8 cellular contexts compared by ENCODE assay signal in genomic region chr11:18727499-18728236, GRCh38. TPM values are rescaled to one million over a fixed set of nuclear protein-coding genes. Genes with fewer than 3 reads are reported as not detected.
DNase-seq lines count a peak whose midpoint lies in the region; ATAC-seq, FAIRE-seq and TF ChIP-seq lines count a peak whose summit lies in the region.

No MANE protein-coding gene starts in this region.

- no peak for FAIRE-seq in A549 (lab: Jason Lieb, UNC)

- no peak overlapping the region for H3K4me3 ChIP-seq in A549
- no peak overlapping the region for H3K4me3 ChIP-seq in KMS-11 (IDR thresholded peaks at IDR 0.05; ENCODE audit: insufficient read depth, low read depth, low read length)
- no peak overlapping the region for H3K4me3 ChIP-seq in endodermal cell (ENCODE audit: low read length)

- no peak overlapping the region for H3K27ac Mint-ChIP-seq in activated CD4-positive, alpha-beta T cell treated with anti-CD3 and anti-CD28 coated beads, Interleukin-2, amount 10 ng/mL, durations not matched to agents 7 days and 5 days
- H3K27ac Mint-ChIP-seq in endodermal cell (no peak overlapping the region), naive B cell (peak overlapping the region in 1 of 6 donors; percentile 46)

- H3K27ac ChIP-seq in A549 (no peak overlapping the region), KMS-11 (no peak overlapping the region), endodermal cell (ENCODE audit: low read depth, low read length) (no peak overlapping the region)

- ATAC-seq in A549 (peak; percentile 44 to 81; a peak in 3 of 6 replicates), naive B cell (ENCODE audit: low read depth in 2 of 2) (peak; percentile 54 to 69)

- no peak overlapping the region for H3K4me3 Mint-ChIP-seq in activated CD4-positive, alpha-beta T cell treated with anti-CD3 and anti-CD28 coated beads, Interleukin-2, amount 10 ng/mL, durations not matched to agents 7 days and 5 days
- H3K4me3 Mint-ChIP-seq in endodermal cell (no peak overlapping the region), naive B cell (peak overlapping the region in 1 of 8 donors; percentile 27)

- TF ChIP-seq CTCF in A549 (IDR thresholded peaks at IDR 0.05) (peak; percentile 60), GM10248 (IDR thresholded peaks at IDR 0.05; ENCODE audit: control extremely low read depth, extremely low read depth, low read depth, missing control alignments) (peak; percentile 86), KMS-11 (conservative IDR thresholded peaks at IDR 0.05; ENCODE audit: low read depth, low read length) (peak; percentile 78), endodermal cell (conservative IDR thresholded peaks at IDR 0.05) (peak; percentile 88)

- H3K79me2 ChIP-seq in KMS-11 (ENCODE audit: insufficient read depth, low read depth) = no peaks in the 10 kb centered on the region

- no peak overlapping the region for H2AFZ ChIP-seq in KMS-11 (ENCODE audit: low read depth)

- DNase-seq in A549 (ENCODE audit: low read depth in 1 of 2, low spot score in 1 of 2) (peak; percentile 44 to 67), GM10248 (ENCODE audit: extremely low spot score) (peak; percentile 78), endodermal cell (peak; percentile 93), naive B cell (peak; percentile 33), mucosa of gallbladder (ENCODE audit: low spot score) (no peak), GF-D8 (lab: John Stamatoyannopoulos, UW) (no peak)
- DNase-seq in activated CD4-positive, alpha-beta T cell treated with anti-CD3 and anti-CD28 coated beads, Interleukin-2, amount 10 ng/mL, durations not matched to agents 7 days and 5 days = peak; percentile 56

- 71% methylated on average over 10 of the region's 10 CpGs for WGBS in A549 (ENCODE audit: missing lambda C conversion rate)
- WGBS in endodermal cell (ENCODE audit: insufficient coverage in 1 of 2, insufficient read length in 1 of 2), 2 experiments = 60 to 64% methylated on average over 9 to 10 of the region's 10 CpGs

- peaks cover 5% of the 10 kb centered on the region for H3K27me3 Mint-ChIP-seq in activated CD4-positive, alpha-beta T cell treated with anti-CD3 and anti-CD28 coated beads, Interleukin-2, amount 10 ng/mL, durations not matched to agents 7 days and 5 days
- H3K27me3 Mint-ChIP-seq in endodermal cell (ENCODE audit: insufficient read depth) (peaks cover 10% of the 10 kb centered on the region), naive B cell (peaks cover 0 to 8% (median 5%) of the 10 kb centered on the region in 3 donors)

- H3K9me3 Mint-ChIP-seq in activated CD4-positive, alpha-beta T cell treated with anti-CD3 and anti-CD28 coated beads, Interleukin-2, amount 10 ng/mL, durations not matched to agents 7 days and 5 days = no peaks in the 10 kb centered on the region
- H3K9me3 Mint-ChIP-seq in endodermal cell (no peaks in the 10 kb centered on the region), naive B cell (no peaks in the 10 kb centered on the region)

- no peaks in the 10 kb centered on the region for H3K9me3 ChIP-seq in A549
- no peaks in the 10 kb centered on the region for H3K9me3 ChIP-seq in endodermal cell (ENCODE audit: control insufficient read depth, low read length)

- H3K36me3 ChIP-seq in KMS-11 (ENCODE audit: insufficient read depth) (no peaks in the 10 kb centered on the region), endodermal cell (ENCODE audit: control insufficient read depth, insufficient read depth, low read length) (no peaks in the 10 kb centered on the region)

- no peaks in the 10 kb centered on the region for H3K36me3 Mint-ChIP-seq in activated CD4-positive, alpha-beta T cell treated with anti-CD3 and anti-CD28 coated beads, Interleukin-2, amount 10 ng/mL, durations not matched to agents 7 days and 5 days (ENCODE audit: low read depth)
- H3K36me3 Mint-ChIP-seq in endodermal cell (ENCODE audit: low read depth) (no peaks in the 10 kb centered on the region), naive B cell (no peaks in the 10 kb centered on the region)

- H4K20me1 ChIP-seq in KMS-11 (ENCODE audit: insufficient read depth) = no peaks in the 10 kb centered on the region

- H3K27me3 ChIP-seq in KMS-11 (ENCODE audit: insufficient read depth, low read depth) (no peaks in the 10 kb centered on the region), endodermal cell (ENCODE audit: control insufficient read depth, insufficient read depth, low read length, poor library complexity, severe bottlenecking) (no peaks in the 10 kb centered on the region)

- H3K4me1 ChIP-seq in A549 (no peaks in the 10 kb centered on the region), KMS-11 (ENCODE audit: low read depth, poor library complexity, severe bottlenecking) (peaks cover 1% of the 10 kb centered on the region), endodermal cell (ENCODE audit: control insufficient read depth, insufficient read depth, low read length) (no peaks in the 10 kb centered on the region)

- H3K4me2 ChIP-seq in A549 (no peak overlapping the region), KMS-11 (no peak overlapping the region)

- TF ChIP-seq RAD21 in A549 (conservative IDR thresholded peaks at IDR 0.05 in 1 of 2, IDR thresholded peaks at IDR 0.05 in 1 of 2) = peak in 1 of 2 experiments; percentile 37; a peak in 3 of 5 replicates

- TF ChIP-seq EP300 in A549 (IDR thresholded peaks at IDR 0.05) = no peak

- H3K9ac ChIP-seq in KMS-11 (no peak overlapping the region), endodermal cell (ENCODE audit: extremely low read depth, low read length, poor library complexity, severe bottlenecking) (no peak overlapping the region)

- CTCF ChIA-PET in A549 (lab: Yijun Ruan, JAX) (interaction anchor here (0.6 to 9.9 kb wide), 15 partner anchors 10 to 612 kb away, joined by 3 to 137 read pairs (median 4); no protein-coding TSS in a partner anchor), GM10248 (lab: Yijun Ruan, JAX) (interaction anchor here (0.7 to 14.5 kb wide), 23 partner anchors 12 to 660 kb away, joined by 3 to 361 read pairs (median 4); partner anchors contain the start of genes LDHA and TMEM86A)
- CTCF ChIA-PET in activated CD4-positive, alpha-beta T cell treated with anti-CD3 and anti-CD28 coated beads, Interleukin-2, amount 10 ng/mL, durations not matched to agents 7 days and 5 days (lab: Charles Lee) = interaction anchor here (1.1 to 2.0 kb wide), 7 partner anchors 10 to 191 kb away, joined by 3 to 7 read pairs (median 3); no protein-coding TSS in a partner anchor

- POLR2A ChIA-PET in A549 (lab: Yijun Ruan, JAX) = no interaction called here
- POLR2A ChIA-PET in GM10248 (lab: Yijun Ruan, JAX) = no interaction called here
- POLR2A ChIA-PET in activated CD4-positive, alpha-beta T cell treated with anti-CD3 and anti-CD28 coated beads, Interleukin-2, amount 10 ng/mL, durations not matched to agents 7 days and 5 days (lab: Charles Lee) = no interaction called here

- TF ChIP-seq POLR2A in A549 (IDR thresholded peaks at IDR 0.05; ENCODE audit: low read length) = no peak

- H3K4me1 Mint-ChIP-seq in activated CD4-positive, alpha-beta T cell treated with anti-CD3 and anti-CD28 coated beads, Interleukin-2, amount 10 ng/mL, durations not matched to agents 7 days and 5 days = peaks cover 5% of the 10 kb centered on the region
- H3K4me1 Mint-ChIP-seq in endodermal cell (peaks cover 13% of the 10 kb centered on the region), naive B cell (peaks cover 22 to 26% (median 24%) of the 10 kb centered on the region in 3 donors)

TF ChIP-seq in A549, 52 proteins besides CTCF, POLR2A, EP300 and RAD21 (continues in another document):
- TF ChIP-seq FOXS1 (CRISPR knock-in tag; IDR thresholded peaks at IDR 0.05) = no peak
- TF ChIP-seq RARB (CRISPR knock-in tag; IDR thresholded peaks at IDR 0.05) = no peak
- TF ChIP-seq HMGXB4 (CRISPR knock-in tag; IDR thresholded peaks at IDR 0.05; ENCODE audit: borderline replicate concordance) = no peak

RNA-seq across cellular contexts. Expression of gene IGSF22, which starts 1.7 kb away (rescaled TPM):
- polyA plus RNA-seq in A549 (2011; rRNA removed) (0.06 TPM in 1 of 2 replicates, not detected in the other), A549 (2017; fragmentation: RNase III; extraction: RNeasy Plus Mini Kit Qiagen cat#74134 plus additional on column Dnase treatment) (0.03 TPM in 2 of 3 replicates, not detected in the other), naive B cell (ENCODE audit: low read depth in 6 of 6) (1 to 10 TPM; 1.8 to 3.9 (median 2.9) TPM)
- not detected in 2 replicates for polyA plus RNA-seq in A549 (2012; cell fraction: cytosol; rRNA removed)
- polyA plus RNA-seq in A549 (2012; cell fraction: nucleus; rRNA removed) = 0.02 TPM in 1 of 2 replicates, not detected in the other
- not detected in 2 replicates for polyA minus RNA-seq in A549 (2011; rRNA and poly(A)+ RNA removed)
- under 1 TPM in 1 of 2 experiments, not detected in 1; 0.05 TPM for total RNA-seq in activated CD4-positive, alpha-beta T cell treated with anti-CD3 and anti-CD28 coated beads, Interleukin-2, amount 10 ng/mL, durations not matched to agents 7 days and 5 days
- total RNA-seq in endodermal cell (1 to 10 TPM in 1 of 2 donors, under 1 TPM in 1; 0.22 to 1.6 TPM), mucosa of gallbladder (4.9 TPM)
- polyA plus RNA-seq in endodermal cell (2013, experiment 1 of 2) = not detected
- polyA plus RNA-seq in endodermal cell (2013, experiment 2 of 2) = not detected

RNA-seq across cellular contexts. Expression of gene TMEM86A, which starts 29.1 kb away (rescaled TPM):
- polyA plus RNA-seq in A549 (2011; rRNA removed) (0.10 and 0.16 TPM in 2 replicates), A549 (2017; fragmentation: RNase III; extraction: RNeasy Plus Mini Kit Qiagen cat#74134 plus additional on column Dnase treatment) (0.21 to 0.41 TPM (median 0.25 TPM) in 3 replicates), naive B cell (ENCODE audit: low read depth in 6 of 6) (1 to 10 TPM in 1 of 6 donors, under 1 TPM in 4, not detected in 1; 0.45 to 1.1 (median 0.81) TPM)
- polyA plus RNA-seq in A549 (2012; cell fraction: cytosol; rRNA removed) = 0.11 and 0.12 TPM in 2 replicates
- polyA plus RNA-seq in A549 (2012; cell fraction: nucleus; rRNA removed) = 0.16 and 0.17 TPM in 2 replicates
- polyA minus RNA-seq in A549 (2011; rRNA and poly(A)+ RNA removed) = 0.41 and 0.54 TPM in 2 replicates
- total RNA-seq in activated CD4-positive, alpha-beta T cell treated with anti-CD3 and anti-CD28 coated beads, Interleukin-2, amount 10 ng/mL, durations not matched to agents 7 days and 5 days = under 1 TPM; 0.25 to 0.42 TPM
- total RNA-seq in endodermal cell (1 to 10 TPM; 6.2 to 6.9 TPM), mucosa of gallbladder (20.1 TPM)
- 2.0 TPM for polyA plus RNA-seq in endodermal cell (2013, experiment 1 of 2)
- polyA plus RNA-seq in endodermal cell (2013, experiment 2 of 2) = 2.1 TPM

Comparison
In these comparisons a context has a peak if more than half of its experiments do, and no peak if none do; other contexts are left out.
1. DNase-seq: peak in A549 (2 of 2), GM10248 (single experiment), activated CD4-positive, alpha-beta T cell treated with anti-CD3 and anti-CD28 coated beads, Interleukin-2, amount 10 ng/mL, durations not matched to agents 7 days and 5 days (single experiment), endodermal cell (single experiment) and naive B cell (single experiment); none in mucosa of gallbladder (single experiment) and GF-D8 (single experiment).
2. RNA of gene TMEM86A, which starts 29.1 kb away (total RNA-seq): 20.1 TPM in mucosa of gallbladder (single experiment) and 6.2 to 6.9 TPM in endodermal cell; 0.25 to 0.42 TPM in activated CD4-positive, alpha-beta T cell treated with anti-CD3 and anti-CD28 coated beads, Interleukin-2, amount 10 ng/mL, durations not matched to agents 7 days and 5 days; every median in the first group is over 4 times any median in the second.
3. Peak in every context shown above with its lines, with median percentiles within 50 percentile points of each other: CTCF ChIP-seq.